17 cellular contexts compared by ENCODE assay signal in genomic region chr2:159046966-159047365, GRCh38.
DNase-seq lines count a peak whose midpoint lies in the region; ATAC-seq and TF ChIP-seq lines count a peak whose summit lies in the region.
"Had no signal": no experiment of that assay in that cellular context is flagged by ENCODE, and none has a peak within 500 bp of the region (broad histone marks: within the 10 kb centered on the region; RNA-seq: fewer than 3 reads in every experiment).

No MANE protein-coding gene starts in this region.

- no peaks in the 10 kb centered on the region for H3K27me3 ChIP-seq in stomach
- no peaks in the 10 kb centered on the region for H3K27me3 ChIP-seq in sigmoid colon

- WGBS in stomach, 5 donors = 33 to 63% (median 46%) methylated on average over 1 of the region's 1 CpG
- 64 to 69% methylated on average over 1 of the region's 1 CpG for WGBS in sigmoid colon, 2 donors

- ATAC-seq in left ventricle myocardium superior = peak; percentile 5
- ATAC-seq: GM12878 had no signal

- TF ChIP-seq EP300 in stomach (IDR thresholded peaks at IDR 0.05) (no peak), sigmoid colon (IDR thresholded peaks at IDR 0.05) (no peak)

- no peak for TF ChIP-seq POLR2A in stomach (IDR thresholded peaks at IDR 0.05)
- no peak for TF ChIP-seq POLR2A in sigmoid colon (IDR thresholded peaks at IDR 0.05)

- H3K4me3 ChIP-seq in stomach (no peak overlapping the region), sigmoid colon (no peak overlapping the region)
- H3K4me3 ChIP-seq: GM12878 had no signal

- H3K4me1 ChIP-seq in stomach (peaks cover 0 to 72% (median 36%) of the 10 kb centered on the region in 4 donors), sigmoid colon (peaks cover 0 to 70% (median 42%) of the 10 kb centered on the region in 4 donors)

- H3K36me3 ChIP-seq in stomach = peaks cover 0 to 2% (median 0%) of the 10 kb centered on the region in 4 donors
- H3K36me3 ChIP-seq in sigmoid colon = no peaks in the 10 kb centered on the region

- DNase-seq in HCEC 1CT (peak; percentile 68), amniotic epithelial cell (ENCODE audit: low read depth) (peak; percentile 17), left ventricle myocardium superior (no peak), stomach (no peak), sigmoid colon (no peak), NOMO-1 (lab: John Stamatoyannopoulos, UW; ENCODE audit: unreplicated experiment in 2 of 2) (no peak), NCI-H1694 treated with DMSO at 0.1 percent for 48 hours (lab: John Stamatoyannopoulos, UW) (no peak)
- no peak for DNase-seq in activated CD4-positive, alpha-beta T cell treated with anti-CD3 and anti-CD28 coated beads, Interleukin-2, amount 50 U/mL, for 48 hours
- DNase-seq: activated CD4-positive, CD25-positive, alpha-beta regulatory T cell; H7; KG1; NCI-H446 treated with DMSO at 0.1 percent for 48 hours; posterior cingulate gyrus; SIG-M5; stimulated activated CD4-positive, alpha-beta T cell treated with anti-CD3 and anti-CD28 coated beads, Interleukin-2, amount 100 ng/mL, for 48 hours; stimulated activated naive CD4-positive, alpha-beta T cell treated with Interleukin-2 at 50 U/mL for 16 hours had no signal

- intact Hi-C loops in left ventricle myocardium superior (cut with micrococcal nuclease) = no loop called here
- intact Hi-C loops in stomach (cut with DNase I; ENCODE audit: low total_unique reads) = no loop called here
- intact Hi-C loops in sigmoid colon (cut with DNase I) = no loop called here

- peak overlapping the region in 4 of 5 donors; percentile 8 to 35 (median 22) for H3K27ac ChIP-seq in stomach
- no peak overlapping the region for H3K27ac ChIP-seq in sigmoid colon

- no peak for TF ChIP-seq CTCF in stomach (IDR thresholded peaks at IDR 0.05)
- no peak for TF ChIP-seq CTCF in sigmoid colon (IDR thresholded peaks at IDR 0.05)

- H3K9me3 ChIP-seq in stomach = no peaks in the 10 kb centered on the region
- no peaks in the 10 kb centered on the region for H3K9me3 ChIP-seq in sigmoid colon

Comparison
In these comparisons a context has a peak if more than half of its experiments do, and no peak if none do; other contexts are left out.
1. DNase-seq: peak in HCEC 1CT (single experiment) and amniotic epithelial cell (single experiment); none in left ventricle myocardium superior (single experiment), stomach (single experiment), sigmoid colon (single experiment), NOMO-1 (0 of 2), NCI-H1694 treated with DMSO at 0.1 percent for 48 hours (single experiment) and activated CD4-positive, alpha-beta T cell treated with anti-CD3 and anti-CD28 coated beads, Interleukin-2, amount 50 U/mL, for 48 hours (0 of 2).
2. H3K27ac ChIP-seq: peak in stomach (4 of 5); none in sigmoid colon (0 of 4).